20 cellular contexts compared by ENCODE assay signal in the genomic region with DNA sequence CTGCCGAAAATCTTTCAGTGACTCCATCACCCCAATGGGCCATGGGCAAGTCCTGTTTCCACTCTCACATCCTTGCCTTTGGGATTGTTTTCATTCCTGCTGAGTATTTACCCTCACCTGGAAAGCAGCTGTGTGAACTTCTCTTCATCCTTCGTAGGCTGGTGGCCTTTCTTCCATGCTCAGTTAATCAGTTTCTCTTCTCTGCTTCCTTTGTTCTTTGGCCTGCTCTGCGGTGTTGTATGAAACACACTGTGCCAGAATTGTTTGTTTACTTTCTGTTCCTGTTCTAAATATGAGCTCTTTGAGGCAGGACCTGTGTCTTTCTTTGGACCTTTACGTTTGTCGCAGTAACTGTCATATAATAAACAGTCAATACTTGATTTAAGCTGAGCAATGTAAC. TPM values are rescaled to one million over a fixed set of nuclear protein-coding genes. Genes with fewer than 3 reads are reported as not detected.
DNase-seq lines count a peak whose midpoint lies in the region; ATAC-seq, FAIRE-seq and TF ChIP-seq lines count a peak whose summit lies in the region.
"Had no signal": no experiment of that assay in that cellular context is flagged by ENCODE, and none has a peak within 500 bp of the region (broad histone marks: within the 10 kb centered on the region; RNA-seq: fewer than 3 reads in every experiment).

No MANE protein-coding gene starts in this region.

- H3K4me2 ChIP-seq in HepG2 (ENCODE audit: low read depth, low read length) = 0 out of 2 replicates have a peak overlapping the region, but pooled peaks have one; percentile 18

- no peak for TF ChIP-seq RAD21 in HepG2 (CRISPR knock-in tag; IDR thresholded peaks at IDR 0.05)

- H3K9me3 Mint-ChIP-seq in type B pancreatic cell = no peaks in the 10 kb centered on the region
- H3K9me3 Mint-ChIP-seq: CD14-positive monocyte had no signal

- TF ChIP-seq EP300 in HepG2 (IDR thresholded peaks at IDR 0.05; ENCODE audit: low read depth in 2 of 2, low read length in 2 of 2) = no peak
- TF ChIP-seq EP300 in HepG2 (CRISPR knock-in tag; IDR thresholded peaks at IDR 0.05; ENCODE audit: borderline replicate concordance) = no peak

- BruUV-seq in HepG2 (replicated peaks; lab: Mats Ljungman, UMichigan) = no TSS peak

- FAIRE-seq in HepG2 (lab: Jason Lieb, UNC) = no peak

- peaks cover 48% of the 10 kb centered on the region for H3K4me1 Mint-ChIP-seq in type B pancreatic cell (ENCODE audit: unreplicated experiment)

- no peak overlapping the region for H2AFZ ChIP-seq in HepG2 (ENCODE audit: low read length)

- POLR2A ChIA-PET in HepG2 (lab: Yijun Ruan, JAX) = interaction anchor here (0.5 kb wide), 1 partner anchor 10 kb away, joined by 3 read pairs; no protein-coding TSS in a partner anchor

- no peak for TF ChIP-seq POLR2A in HepG2 (IDR thresholded peaks at IDR 0.05; ENCODE audit: insufficient read depth in 1 of 2, low read depth in 2 of 2, low read length in 2 of 2)

- in situ Hi-C loops in HepG2 (cut with HindIII; ENCODE audit: extremely low pct_ligation_motif_present, low pct_unique_long_range_greater_than_20kb) = no loop called here

- DNase-seq in NCI-H345 (lab: John Stamatoyannopoulos, UW) (peak; percentile 31), NCI-H345 treated with DMSO at 0.1 percent for 48 hours (lab: John Stamatoyannopoulos, UW; ENCODE audit: unreplicated experiment) (no peak), NCI-H69 (lab: John Stamatoyannopoulos, UW) (peak; percentile 20), HepG2 (ENCODE audit: low spot score) (no peak), type B pancreatic cell (ENCODE audit: extremely low spot score, unreplicated experiment) (no peak), NCI-H2081 (lab: John Stamatoyannopoulos, UW) (no peak)
- DNase-seq: 8988T, DND-41, HCEC 1CT, KG1, NCI-H1417, NCI-H187 treated with DMSO at 0.1 percent for 48 hours, NCI-H2171 treated with DMSO at 0.1 percent for 48 hours, NCI-H510A, NCI-H774, OCI-M1, SHP77 had no signal

- intact Hi-C loops in HepG2 (cut with micrococcal nuclease; ENCODE audit: unreplicated experiment) = no loop called here

- CTCF ChIA-PET in HepG2 (lab: Yijun Ruan, JAX; ENCODE audit: low intra/inter-chr PET ratio, low total read pairs) = no interaction called here

- no peak for ATAC-seq in HepG2
- ATAC-seq in HG02642 (IDR thresholded peaks at IDR 0.05; ENCODE audit: poor library complexity, unreplicated experiment) = no peak
- ATAC-seq in HG02938 (IDR thresholded peaks at IDR 0.05; ENCODE audit: unreplicated experiment) = no peak

- no peaks in the 10 kb centered on the region for H3K27me3 Mint-ChIP-seq in type B pancreatic cell

- no peaks in the 10 kb centered on the region for H3K36me3 ChIP-seq in HepG2 (replicated peaks in 1 of 2; ENCODE audit: control insufficient read depth in 1 of 2, insufficient read depth in 2 of 2, low read length in 2 of 2)

- H3K36me3 Mint-ChIP-seq in type B pancreatic cell = peaks cover 6% of the 10 kb centered on the region
- H3K36me3 Mint-ChIP-seq: CD14-positive monocyte had no signal

- H3K4me3 Mint-ChIP-seq in type B pancreatic cell = peak overlapping the region; percentile 4
- H3K4me3 Mint-ChIP-seq: CD14-positive monocyte had no signal

- no peak overlapping the region for H3K27ac ChIP-seq in HepG2 (ENCODE audit: extremely low read length, insufficient read depth, low read length)

- no peaks in the 10 kb centered on the region for H3K27me3 ChIP-seq in HepG2 (ENCODE audit: control insufficient read depth in 1 of 2, insufficient read depth in 2 of 2, low read length in 2 of 2)

- no peak overlapping the region for H3K4me3 ChIP-seq in HepG2 (replicated peaks in 1 of 3; ENCODE audit: insufficient read depth in 1 of 3, low read depth in 2 of 3, low read length in 3 of 3)

- H3K79me2 ChIP-seq in HepG2 (ENCODE audit: insufficient read depth, low read length) = peaks cover 27% of the 10 kb centered on the region

- no peak overlapping the region for H3K9ac ChIP-seq in HepG2 (ENCODE audit: insufficient read depth, low read depth, low read length)

- TF ChIP-seq CTCF in HepG2 (CRISPR knock-in tag; IDR thresholded peaks at IDR 0.05) (no peak), type B pancreatic cell (conservative IDR thresholded peaks at IDR 0.05) (no peak)

- 69% methylated on average over 5 of the region's 5 CpGs for WGBS in HepG2 (ENCODE audit: low lambda C conversion rate)

- peaks cover 52% of the 10 kb centered on the region for H3K4me1 ChIP-seq in HepG2 (ENCODE audit: insufficient read depth, low read length)

- H3K9me3 ChIP-seq in HepG2 (ENCODE audit: low read length) = no peaks in the 10 kb centered on the region

- H4K20me1 ChIP-seq in HepG2 (ENCODE audit: insufficient read depth, low read length) = peaks cover 26% of the 10 kb centered on the region

- H3K27ac Mint-ChIP-seq in type B pancreatic cell = peak overlapping the region; percentile 1

TF ChIP-seq in HepG2, 621 proteins besides CTCF, POLR2A, EP300 and RAD21:
- TF ChIP-seq GATA4 (IDR thresholded peaks at IDR 0.05; ENCODE audit: borderline replicate concordance, low read depth) (no peak), CREB1 (IDR thresholded peaks at IDR 0.05) (no peak), CREB1 (CRISPR knock-in tag; IDR thresholded peaks at IDR 0.05) (no peak), SOX13 (IDR thresholded peaks at IDR 0.05) (no peak), SOX13 (CRISPR knock-in tag; conservative IDR thresholded peaks at IDR 0.05 in 1 of 2, IDR thresholded peaks at IDR 0.05 in 1 of 2) (0 out of 4 replicates have a peak, but pooled peaks of 1 of the 2 experiments have one; percentile 8), CHD4 (IDR thresholded peaks at IDR 0.05; ENCODE audit: borderline replicate concordance, low read length) (no peak)
- TF ChIP-seq, protein P1, sequence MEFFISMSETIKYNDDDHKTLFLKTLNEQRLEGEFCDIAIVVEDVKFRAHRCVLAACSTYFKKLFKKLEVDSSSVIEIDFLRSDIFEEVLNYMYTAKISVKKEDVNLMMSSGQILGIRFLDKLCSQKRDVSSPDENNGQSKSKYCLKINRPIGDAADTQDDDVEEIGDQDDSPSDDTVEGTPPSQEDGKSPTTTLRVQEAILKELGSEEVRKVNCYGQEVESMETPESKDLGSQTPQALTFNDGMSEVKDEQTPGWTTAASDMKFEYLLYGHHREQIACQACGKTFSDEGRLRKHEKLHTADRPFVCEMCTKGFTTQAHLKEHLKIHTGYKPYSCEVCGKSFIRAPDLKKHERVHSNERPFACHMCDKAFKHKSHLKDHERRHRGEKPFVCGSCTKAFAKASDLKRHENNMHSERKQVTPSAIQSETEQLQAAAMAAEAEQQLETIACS (CRISPR knock-in tag; IDR thresholded peaks at IDR 0.05) = no peak

RNA-seq across cellular contexts. Expression of a gene that starts 48.6 kb away (rescaled TPM):
- total RNA-seq in HepG2 (2016; rRNA removed; fragmentation: Illumina TruSeq; extraction: Trizol) (20.9 and 26.1 TPM in 2 replicates), type B pancreatic cell (ENCODE audit: low replicate concordance) (44.7 and 89.1 TPM in 2 replicates)
- total RNA-seq in HepG2 (2016; cell fraction: cytosol; rRNA removed; fragmentation: Illumina TruSeq; extraction: Trizol; ENCODE audit: low read depth) = 7.4 and 8.4 TPM in 2 replicates
- total RNA-seq in HepG2 (2016; cell fraction: insoluble cytoplasmic fraction; rRNA removed; fragmentation: Illumina TruSeq; extraction: Trizol) = 19.4 and 27.9 TPM in 2 replicates
- 12.5 and 13.9 TPM in 2 replicates for total RNA-seq in HepG2 (2016; cell fraction: membrane; rRNA removed; fragmentation: Illumina TruSeq; extraction: Trizol)
- 28.9 and 34.6 TPM in 2 replicates for total RNA-seq in HepG2 (2016; cell fraction: nucleus; rRNA removed; fragmentation: Illumina TruSeq; extraction: Trizol)
- 32.2 and 33.8 TPM in 2 replicates for polyA plus RNA-seq in HepG2 (2011; rRNA removed)
- 17.7 and 19.5 TPM in 2 replicates for polyA plus RNA-seq in HepG2 (2011; cell fraction: cytosol; rRNA removed)
- 77.2 and 113 TPM in 2 replicates for polyA plus RNA-seq in HepG2 (2011; cell fraction: nucleus; rRNA removed)
- 17.9 and 21.0 TPM in 2 replicates for polyA plus RNA-seq in HepG2 (2012)
- 2.1 and 2.2 TPM in 2 replicates for polyA plus RNA-seq in HepG2 (2016; cell fraction: cytosol; fragmentation: Illumina TruSeq; extraction: Trizol; ENCODE audit: low read depth)
- polyA plus RNA-seq in HepG2 (2016; cell fraction: insoluble cytoplasmic fraction; fragmentation: Illumina TruSeq; extraction: Trizol; ENCODE audit: low read depth) = 19.9 and 26.2 TPM in 2 replicates
- 5.9 and 7.6 TPM in 2 replicates for polyA plus RNA-seq in HepG2 (2016; cell fraction: membrane; fragmentation: Illumina TruSeq; extraction: Trizol; ENCODE audit: low read depth)
- polyA plus RNA-seq in HepG2 (2016; cell fraction: nucleus; fragmentation: Illumina TruSeq; extraction: Trizol; ENCODE audit: insufficient read depth, low read depth) = 54.1 and 57.5 TPM in 2 replicates
- polyA minus RNA-seq in HepG2 (2011; rRNA and poly(A)+ RNA removed; ENCODE audit: low replicate concordance) = 30.7 and 84.5 TPM in 2 replicates
- 12.0 and 17.5 TPM in 2 replicates for polyA minus RNA-seq in HepG2 (2011; cell fraction: cytosol; rRNA and poly(A)+ RNA removed)
- 48.5 and 64.6 TPM in 2 replicates for polyA minus RNA-seq in HepG2 (2011; cell fraction: nucleus; rRNA and poly(A)+ RNA removed)

RNA-seq across cellular contexts. Expression of a gene that starts 49.3 kb away (rescaled TPM):
- 20.3 and 25.9 TPM in 2 replicates for total RNA-seq in HepG2 (2016; rRNA removed; fragmentation: Illumina TruSeq; extraction: Trizol)
- 5.2 and 7.4 TPM in 2 replicates for total RNA-seq in HepG2 (2016; cell fraction: cytosol; rRNA removed; fragmentation: Illumina TruSeq; extraction: Trizol; ENCODE audit: low read depth)
- total RNA-seq in HepG2 (2016; cell fraction: insoluble cytoplasmic fraction; rRNA removed; fragmentation: Illumina TruSeq; extraction: Trizol) = 16.8 and 18.9 TPM in 2 replicates
- total RNA-seq in HepG2 (2016; cell fraction: membrane; rRNA removed; fragmentation: Illumina TruSeq; extraction: Trizol) = 8.0 and 10.8 TPM in 2 replicates
- 21.2 and 22.0 TPM in 2 replicates for total RNA-seq in HepG2 (2016; cell fraction: nucleus; rRNA removed; fragmentation: Illumina TruSeq; extraction: Trizol)
- 27.7 and 29.9 TPM in 2 replicates for polyA plus RNA-seq in HepG2 (2011; rRNA removed)
- 7.0 and 10.2 TPM in 2 replicates for polyA plus RNA-seq in HepG2 (2011; cell fraction: cytosol; rRNA removed)
- 39.4 and 46.1 TPM in 2 replicates for polyA plus RNA-seq in HepG2 (2011; cell fraction: nucleus; rRNA removed)
- 19.7 and 20.7 TPM in 2 replicates for polyA plus RNA-seq in HepG2 (2012)
- 5.9 and 7.3 TPM in 2 replicates for polyA plus RNA-seq in HepG2 (2016; cell fraction: cytosol; fragmentation: Illumina TruSeq; extraction: Trizol; ENCODE audit: low read depth)
- 21.3 and 22.3 TPM in 2 replicates for polyA plus RNA-seq in HepG2 (2016; cell fraction: insoluble cytoplasmic fraction; fragmentation: Illumina TruSeq; extraction: Trizol; ENCODE audit: low read depth)
- polyA plus RNA-seq in HepG2 (2016; cell fraction: membrane; fragmentation: Illumina TruSeq; extraction: Trizol; ENCODE audit: low read depth) = 5.9 and 6.0 TPM in 2 replicates
- polyA plus RNA-seq in HepG2 (2016; cell fraction: nucleus; fragmentation: Illumina TruSeq; extraction: Trizol; ENCODE audit: insufficient read depth, low read depth) = 28.2 and 41.4 TPM in 2 replicates
- polyA minus RNA-seq in HepG2 (2011; rRNA and poly(A)+ RNA removed; ENCODE audit: low replicate concordance) = 6.0 and 23.4 TPM in 2 replicates
- polyA minus RNA-seq in HepG2 (2011; cell fraction: cytosol; rRNA and poly(A)+ RNA removed) = 5.8 and 7.4 TPM in 2 replicates
- polyA minus RNA-seq in HepG2 (2011; cell fraction: nucleus; rRNA and poly(A)+ RNA removed) = 58.7 and 70.7 TPM in 2 replicates
- total RNA-seq in type B pancreatic cell (ENCODE audit: low replicate concordance) = 36.8 and 50.4 TPM in 2 replicates

Comparison
In these comparisons a context has a peak if more than half of its experiments do, and no peak if none do; other contexts are left out.
1. DNase-seq: peak in NCI-H345 (single experiment) and NCI-H69 (single experiment); none in NCI-H345 treated with DMSO at 0.1 percent for 48 hours (single experiment), HepG2 (single experiment), type B pancreatic cell (single experiment) and NCI-H2081 (0 of 2).